Comparison of ENCODE assay signal across 1 cellular context in genomic region chr18:11750581-11751304, GRCh38.
TF ChIP-seq lines count a peak whose summit lies in the region.

No MANE protein-coding gene starts in this region.

TF ChIP-seq in H1, 55 proteins besides CTCF, POLR2A, EP300 and RAD21:
- TF ChIP-seq ATF3 (IDR thresholded peaks at IDR 0.05; ENCODE audit: insufficient read depth, low read depth, low read length) (no peak), TAF1 (IDR thresholded peaks at IDR 0.05; ENCODE audit: low read depth, low read length) (0 out of 2 replicates have a peak, but pooled peaks have one; percentile 19)
TF ChIP-seq in H1: peak in this region for 1.
